ENCODE assay signal across 21 cellular contexts in the genomic region with DNA sequence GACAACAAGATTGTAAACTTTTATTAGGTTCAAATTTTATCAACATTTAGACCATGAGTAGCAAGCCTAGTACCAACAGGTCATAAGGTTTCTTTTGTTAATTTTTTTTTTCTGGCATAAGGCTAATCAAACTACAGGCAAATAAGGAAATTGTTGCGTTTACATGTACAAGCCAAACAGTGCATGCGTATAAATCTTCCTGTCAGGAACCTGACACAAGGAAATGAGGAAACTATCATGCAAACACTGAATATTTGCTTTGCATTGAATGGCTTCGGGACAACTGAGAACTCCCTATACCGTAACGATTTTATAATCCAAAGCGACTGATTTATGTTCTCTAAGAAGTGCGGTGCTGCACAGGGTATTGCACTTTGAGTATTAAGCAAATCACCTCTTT.
DNase-seq lines count a peak whose midpoint lies in the region; ATAC-seq, FAIRE-seq and TF ChIP-seq lines count a peak whose summit lies in the region.
"Had no signal": no experiment of that assay in that cellular context is flagged by ENCODE, and none has a peak within 500 bp of the region (broad histone marks: within the 10 kb centered on the region; RNA-seq: fewer than 3 reads in every experiment).

No MANE protein-coding gene starts in this region.

- H3K27ac Mint-ChIP-seq in nephron = peak overlapping the region in 2 of 3 experiments; percentile 1 to 65
- H3K27ac Mint-ChIP-seq: activated CD4-positive, alpha-beta T cell treated with anti-CD3 and anti-CD28 coated beads, Interleukin-2, amount 10 ng/mL, durations not matched to agents 7 days and 5 days; activated naive CD8-positive, alpha-beta T cell treated with anti-CD3 and anti-CD28 coated beads, Interleukin-2, amount 50 U/mL, for 24 hours; stimulated activated naive B cell treated with anti-CD40 and anti-IgM and Interleukin-4, amounts not matched to agents 10 μg/mL and 1 μg/mL and 100 μg/mL, for 72 hours had no signal

- ATAC-seq in GM18502 (IDR thresholded peaks at IDR 0.05; ENCODE audit: poor library complexity, unreplicated experiment) = no peak
- ATAC-seq in GM19455 (IDR thresholded peaks at IDR 0.05; ENCODE audit: unreplicated experiment) = no peak
- ATAC-seq: A549; activated naive CD8-positive, alpha-beta T cell treated with anti-CD3 and anti-CD28 coated beads, Interleukin-2, amount 50 U/mL, for 24 hours; HCT116; heart left ventricle; left ventricle myocardium superior; stimulated activated naive B cell treated with anti-CD40 and anti-IgM and Interleukin-4, amounts not matched to agents 10 μg/mL and 1 μg/mL and 100 μg/mL, for 72 hours had no signal

- TF ChIP-seq CTCF in nephron (IDR thresholded peaks at IDR 0.05; ENCODE audit: unreplicated experiment in 3 of 3) = no peak

- no peaks in the 10 kb centered on the region for H3K27me3 Mint-ChIP-seq in nephron (ENCODE audit: low read depth)
- H3K27me3 Mint-ChIP-seq: activated CD4-positive, alpha-beta T cell treated with anti-CD3 and anti-CD28 coated beads, Interleukin-2, amount 10 ng/mL, durations not matched to agents 7 days and 5 days; activated naive CD8-positive, alpha-beta T cell treated with anti-CD3 and anti-CD28 coated beads, Interleukin-2, amount 50 U/mL, for 24 hours; stimulated activated naive B cell treated with anti-CD40 and anti-IgM and Interleukin-4, amounts not matched to agents 10 μg/mL and 1 μg/mL and 100 μg/mL, for 72 hours had no signal

- DNase-seq in NCI-H82 (lab: John Stamatoyannopoulos, UW) (peak; percentile 20), NCI-H82 treated with DMSO at 0.1 percent for 48 hours (lab: John Stamatoyannopoulos, UW; ENCODE audit: unreplicated experiment) (no peak), NCI-H1417 (lab: John Stamatoyannopoulos, UW) (peak; percentile 14 to 85 (median 41)), NCI-H748 treated with DMSO at 0.1 percent for 48 hours (lab: John Stamatoyannopoulos, UW) (peak; percentile 88), frontal cortex (ENCODE audit: low spot score in 2 of 2) (no peak)
- DNase-seq: activated CD4-positive, alpha-beta T cell treated with anti-CD3 and anti-CD28 coated beads, Interleukin-2, amount 10 ng/mL, durations not matched to agents 7 days and 5 days; activated CD8-positive, alpha-beta memory T cell treated with anti-CD3 and anti-CD28 coated beads, Interleukin-2, amount 50 U/mL, for 4 hours; activated naive CD8-positive, alpha-beta T cell treated with anti-CD3 and anti-CD28 coated beads, Interleukin-2, amount 50 U/mL, for 24 hours; brain microvascular endothelial cell; heart left ventricle; left ventricle myocardium superior; stimulated activated CD4-positive, alpha-beta T cell treated with anti-CD3 and anti-CD28 coated beads, Interleukin-2, amount 100 ng/mL, for 24 hours; stimulated activated naive B cell treated with anti-CD40 and anti-IgM and Interleukin-4, amounts not matched to agents 10 μg/mL and 1 μg/mL and 100 μg/mL, for 72 hours; SW 1271 had no signal

- FAIRE-seq in frontal cortex (lab: Jason Lieb, UNC) = no peak
- FAIRE-seq: A549, TTC549 had no signal

- no peaks in the 10 kb centered on the region for H3K36me3 Mint-ChIP-seq in nephron (ENCODE audit: low read depth)
- H3K36me3 Mint-ChIP-seq: stimulated activated naive B cell treated with anti-CD40 and anti-IgM and Interleukin-4, amounts not matched to agents 10 μg/mL and 1 μg/mL and 100 μg/mL, for 72 hours had no signal

- H3K4me3 Mint-ChIP-seq in nephron = no peak overlapping the region
- H3K4me3 Mint-ChIP-seq: activated CD4-positive, alpha-beta T cell treated with anti-CD3 and anti-CD28 coated beads, Interleukin-2, amount 10 ng/mL, durations not matched to agents 7 days and 5 days; activated naive CD8-positive, alpha-beta T cell treated with anti-CD3 and anti-CD28 coated beads, Interleukin-2, amount 50 U/mL, for 24 hours; neural crest cell; stimulated activated naive B cell treated with anti-CD40 and anti-IgM and Interleukin-4, amounts not matched to agents 10 μg/mL and 1 μg/mL and 100 μg/mL, for 72 hours had no signal

- H3K9me3 Mint-ChIP-seq in nephron = no peaks in the 10 kb centered on the region
- H3K9me3 Mint-ChIP-seq: activated CD4-positive, alpha-beta T cell treated with anti-CD3 and anti-CD28 coated beads, Interleukin-2, amount 10 ng/mL, durations not matched to agents 7 days and 5 days; activated naive CD8-positive, alpha-beta T cell treated with anti-CD3 and anti-CD28 coated beads, Interleukin-2, amount 50 U/mL, for 24 hours; neural crest cell had no signal

- peaks cover 5% of the 10 kb centered on the region for H3K4me1 Mint-ChIP-seq in nephron
- H3K4me1 Mint-ChIP-seq: activated CD4-positive, alpha-beta T cell treated with anti-CD3 and anti-CD28 coated beads, Interleukin-2, amount 10 ng/mL, durations not matched to agents 7 days and 5 days; activated naive CD8-positive, alpha-beta T cell treated with anti-CD3 and anti-CD28 coated beads, Interleukin-2, amount 50 U/mL, for 24 hours; stimulated activated naive B cell treated with anti-CD40 and anti-IgM and Interleukin-4, amounts not matched to agents 10 μg/mL and 1 μg/mL and 100 μg/mL, for 72 hours had no signal

Comparison
In these comparisons a context has a peak if more than half of its experiments do, and no peak if none do; other contexts are left out.
1. DNase-seq: peak in NCI-H82 (single experiment), NCI-H1417 (3 of 3) and NCI-H748 treated with DMSO at 0.1 percent for 48 hours (single experiment); none in NCI-H82 treated with DMSO at 0.1 percent for 48 hours (single experiment) and frontal cortex (0 of 2).